In genomic region chr6:67184405-67184804, GRCh38 we compare ENCODE assay signal across 26 cellular contexts.
"Had no signal": no experiment of that assay in that cellular context is flagged by ENCODE, and none has a peak within 500 bp of the region (broad histone marks: within the 10 kb centered on the region; RNA-seq: fewer than 3 reads in every experiment).

No MANE protein-coding gene starts in this region.

- H3K4me1 ChIP-seq: colonic mucosa, gastrocnemius medialis, left lung, pancreas, right atrium auricular region, stomach, thyroid gland had no signal

- H3K27ac ChIP-seq: colonic mucosa, epithelial cell of prostate, gastrocnemius medialis, left lung, neutrophil, pancreas, right atrium auricular region, stomach, thyroid gland had no signal

- DNase-seq: colonic mucosa; effector CD8-positive, alpha-beta T cell; endodermal cell; foreskin fibroblast; gastrocnemius medialis; head of caudate nucleus; kidney; left lung; mesenchymal stem cell; mucosa of descending colon; naive B cell; pancreas; stimulated activated CD4-positive, alpha-beta T cell treated with anti-CD3 and anti-CD28 coated beads, Interleukin-12 subunit alpha, Interleukin-12 subunit beta, amount 100 ng/mL, for 4 hours; stimulated activated CD4-positive, alpha-beta T cell treated with anti-CD3 and anti-CD28 coated beads, Interleukin-1b, Interleukin-23, amount 100 ng/mL, for 48 hours; stimulated activated CD4-positive, alpha-beta T cell treated with anti-CD3 and anti-CD28 coated beads, Interleukin-4, amount 100 ng/mL, for 1 hour; stimulated activated naive CD4-positive, alpha-beta T cell treated with Interleukin-2 at 50 U/mL for 16 hours; stomach; thyroid gland had no signal

- H3K4me3 ChIP-seq: colonic mucosa, gastrocnemius medialis, left lung, mucosa of descending colon, pancreas, right atrium auricular region, smooth muscle cell, stomach, thyroid gland had no signal

- H3K9me3 ChIP-seq: colonic mucosa, gastrocnemius medialis, left lung, neutrophil, pancreas, right atrium auricular region, stomach, thyroid gland had no signal

- ATAC-seq: esophagus mucosa; gastrocnemius medialis; left lung; mucosa of descending colon; natural killer cell treated with Interleukin-12 subunit alpha and Interleukin-12 subunit beta and Interleukin-15 and Interleukin-18, amount 100 ng/mL, for 72 hours; pancreas; sciatic nerve; stimulated activated effector memory CD8-positive, alpha-beta T cell treated with anti-CD3 and anti-CD28 coated beads, Interleukin-12 subunit alpha, Interleukin-12 subunit beta, amount 100 ng/mL, for 72 hours had no signal

- H3K36me3 ChIP-seq: colonic mucosa, gastrocnemius medialis, left lung, neutrophil, pancreas, right atrium auricular region, stomach, thyroid gland had no signal
